ENCODE assay signal across 14 cellular contexts in genomic region chr6:150684715-150685459, GRCh38.
DNase-seq lines count a peak whose midpoint lies in the region; ATAC-seq and TF ChIP-seq lines count a peak whose summit lies in the region.
"Had no signal": no experiment of that assay in that cellular context is flagged by ENCODE, and none has a peak within 500 bp of the region (broad histone marks: within the 10 kb centered on the region; RNA-seq: fewer than 3 reads in every experiment).

No MANE protein-coding gene starts in this region.

- 0 out of 22 replicates have a peak, but pooled peaks cover 0 to 5% (median 0%) of the 10 kb centered on the region in 11 experiments for H4K20me1 ChIP-seq in BLaER1 treated with 17β-estradiol and CSF1 and Interleukin-3, amounts not matched to agents 10 nM and 100 nM

- peaks cover 33 to 99% (median 85%) of the 10 kb centered on the region in 10 experiments for H3K4me1 ChIP-seq in BLaER1 treated with 17β-estradiol and CSF1 and Interleukin-3, amounts not matched to agents 10 nM and 100 nM
- H3K4me1 ChIP-seq in heart right ventricle (peaks cover 2 to 65% (median 33%) of the 10 kb centered on the region in 9 donors), tibial artery (peaks cover 0 to 11% (median 3%) of the 10 kb centered on the region in 4 donors)

- peaks cover 39% of the 10 kb centered on the region for H3K36me3 Mint-ChIP-seq in activated B cell treated with CpG ODN at 0.5 μM for 24 hours (ENCODE audit: low read depth)

- H3K27me3 Mint-ChIP-seq in activated B cell treated with CpG ODN at 0.5 μM for 24 hours, result no peaks in the 10 kb centered on the region

- H3K4me3 Mint-ChIP-seq in activated B cell treated with CpG ODN at 0.5 μM for 24 hours, result peak overlapping the region; percentile 73

- H3K4me1 Mint-ChIP-seq in activated B cell treated with CpG ODN at 0.5 μM for 24 hours, result peaks cover 95% of the 10 kb centered on the region

- peaks cover 0 to 10% (median 0%) of the 10 kb centered on the region in 11 experiments; a peak in 4 of 22 replicates for H3K9me3 ChIP-seq in BLaER1 treated with 17β-estradiol and CSF1 and Interleukin-3, amounts not matched to agents 10 nM and 100 nM (replicated peaks in 1 of 11)
- H3K9me3 ChIP-seq in heart right ventricle, result no peaks in the 10 kb centered on the region
- H3K9me3 ChIP-seq in tibial artery, result no peaks in the 10 kb centered on the region

- intact Hi-C loops in activated B cell treated with CpG ODN at 0.5 μM for 24 hours (cut with micrococcal nuclease), result loop anchor here (2.0 kb wide), 2 partner anchors 56 to 84 kb away; no protein-coding TSS in a partner anchor
- intact Hi-C loops in heart right ventricle (cut with DNase I), result loop anchor here in 5 of 10 donors (5.0 to 10.0 kb wide), 10 partner anchors 37 to 270 kb away; no protein-coding TSS in a partner anchor
- intact Hi-C loops in tibial artery (cut with DNase I; ENCODE audit: low total_unique reads), result no loop called here

- DNase-seq in activated B cell treated with CpG ODN at 0.5 μM for 24 hours (no peak), heart right ventricle (peak in 1 of 2 donors; percentile 62), pulmonary artery endothelial cell (ENCODE audit: low read depth, low spot score) (peak; percentile 29), HUDEP-2 (lab: John Stamatoyannopoulos, UW; ENCODE audit: unreplicated experiment in 76 of 76) (no peak), tibial artery (no peak), cerebellar cortex (ENCODE audit: low spot score) (no peak)
- DNase-seq: activated effector memory CD4-positive, alpha-beta T cell treated with anti-CD3 and anti-CD28 coated beads, Interleukin-2, amount 50 U/mL, for 16 hours; mesendoderm; NCI-H1436 treated with DMSO at 0.1 percent for 48 hours; occipital lobe; PC-3 had no signal

- no peaks in the 10 kb centered on the region for H3K36me3 ChIP-seq in BLaER1 treated with 17β-estradiol and CSF1 and Interleukin-3, amounts not matched to agents 10 nM and 100 nM
- H3K36me3 ChIP-seq in heart right ventricle (no peaks in the 10 kb centered on the region), tibial artery (no peaks in the 10 kb centered on the region)

- H3K27ac Mint-ChIP-seq in activated B cell treated with CpG ODN at 0.5 μM for 24 hours, result peak overlapping the region; percentile 84

- H3K27ac ChIP-seq in BLaER1 treated with 17β-estradiol and CSF1 and Interleukin-3, amounts not matched to agents 10 nM and 100 nM, result peak overlapping the region in 8 of 11 experiments; percentile 44 to 90 (median 68); a peak in 15 of 22 replicates
- peak overlapping the region; percentile 43 to 95 (median 86) for H3K27ac ChIP-seq in heart right ventricle
- no peak overlapping the region for H3K27ac ChIP-seq in tibial artery
- H3K27ac ChIP-seq: KMS-11 had no signal

- CTCF ChIA-PET in activated B cell treated with CpG ODN at 0.5 μM for 24 hours (lab: Charles Lee), result interaction anchor here (1.0 to 2.6 kb wide), 9 partner anchors 18 to 267 kb away, joined by 3 to 15 read pairs (median 5); partner anchors contain the start of gene PLEKHG1

- peak overlapping the region in 5 of 10 experiments; percentile 6 to 54 (median 38); a peak in 6 of 20 replicates for H3K4me3 ChIP-seq in BLaER1 treated with 17β-estradiol and CSF1 and Interleukin-3, amounts not matched to agents 10 nM and 100 nM
- peak overlapping the region in 9 of 10 donors; percentile 23 to 59 (median 51) for H3K4me3 ChIP-seq in heart right ventricle
- no peak overlapping the region for H3K4me3 ChIP-seq in tibial artery

- 66 to 75% methylated on average over 13 of the region's 13 CpGs for WGBS in heart right ventricle, 2 donors

- POLR2A ChIA-PET in activated B cell treated with CpG ODN at 0.5 μM for 24 hours (lab: Charles Lee), result interaction anchor here (1.5 to 7.3 kb wide), 7 partner anchors 12 to 84 kb away, joined by 3 to 62 read pairs (median 7); partner anchors contain the start of gene PLEKHG1

- peaks cover 0 to 98% (median 0%) of the 10 kb centered on the region in 11 experiments; a peak in 7 of 22 replicates for H3K27me3 ChIP-seq in BLaER1 treated with 17β-estradiol and CSF1 and Interleukin-3, amounts not matched to agents 10 nM and 100 nM
- no peaks in the 10 kb centered on the region for H3K27me3 ChIP-seq in heart right ventricle
- no peaks in the 10 kb centered on the region for H3K27me3 ChIP-seq in tibial artery

- H3K4me2 ChIP-seq in BLaER1 treated with 17β-estradiol and CSF1 and Interleukin-3, amounts not matched to agents 10 nM and 100 nM, result peak overlapping the region; percentile 54 to 92 (median 84)
- H3K4me2 ChIP-seq: KMS-11 had no signal

- TF ChIP-seq CTCF in activated B cell treated with CpG ODN at 0.5 μM for 24 hours (IDR thresholded peaks at IDR 0.05) (no peak), heart right ventricle (IDR thresholded peaks at IDR 0.05) (no peak), tibial artery (IDR thresholded peaks at IDR 0.05) (no peak)

- ATAC-seq in activated B cell treated with CpG ODN at 0.5 μM for 24 hours (ENCODE audit: low read depth) (peak; percentile 41), heart right ventricle (peak; percentile 31 to 75 (median 61)), GM19395 (IDR thresholded peaks at IDR 0.05; ENCODE audit: unreplicated experiment) (no peak)
- ATAC-seq: PC-3 had no signal

- H3K9me3 Mint-ChIP-seq in activated B cell treated with CpG ODN at 0.5 μM for 24 hours, result no peaks in the 10 kb centered on the region

- H3K9ac ChIP-seq in BLaER1 treated with 17β-estradiol and CSF1 and Interleukin-3, amounts not matched to agents 10 nM and 100 nM, result peak overlapping the region in 6 of 11 experiments; percentile 6 to 78 (median 58); a peak in 9 of 22 replicates
- H3K9ac ChIP-seq: KMS-11 had no signal

Comparison
In these comparisons a context has a peak if more than half of its experiments do, and no peak if none do; other contexts are left out.
1. H3K27ac ChIP-seq: peak in BLaER1 treated with 17β-estradiol and CSF1 and Interleukin-3, amounts not matched to agents 10 nM and 100 nM (8 of 11) and heart right ventricle (10 of 10); none in tibial artery (0 of 2).
2. H3K4me3 ChIP-seq: peak in heart right ventricle (9 of 10); none in tibial artery (0 of 2).